ENCODE assay signal across 16 cellular contexts in genomic region chr5:153404747-153405146, GRCh38.
DNase-seq lines count a peak whose midpoint lies in the region; ATAC-seq and TF ChIP-seq lines count a peak whose summit lies in the region.
"Had no signal": no experiment of that assay in that cellular context is flagged by ENCODE, and none has a peak within 500 bp of the region (broad histone marks: within the 10 kb centered on the region; RNA-seq: fewer than 3 reads in every experiment).

No MANE protein-coding gene starts in this region.

- no peak overlapping the region for H2BK120ac ChIP-seq in H9 (ENCODE audit: low read depth, low read length, poor library complexity, severe bottlenecking)

- H3K4me3 ChIP-seq in WERI-Rb-1 (ENCODE audit: low read depth, low read length) (no peak overlapping the region), spleen (no peak overlapping the region)
- H3K4me3 ChIP-seq: Peyer's patch had no signal

- no peak overlapping the region for H2BK12ac ChIP-seq in H9 (ENCODE audit: insufficient read length, low read depth, low read length)

- intact Hi-C loops in spleen (cut with DNase I; ENCODE audit: low total_unique reads) = no loop called here

- no peaks in the 10 kb centered on the region for H3K79me2 ChIP-seq in H9 (ENCODE audit: insufficient read depth, low read length)

- H4K91ac ChIP-seq in H9 (ENCODE audit: insufficient read length, low read depth, low read length) = no peak overlapping the region

- H3K27me3 ChIP-seq in H9 (ENCODE audit: insufficient read depth, low read length) (no peaks in the 10 kb centered on the region), WERI-Rb-1 (ENCODE audit: insufficient read depth, low read depth, severe bottlenecking) (no peaks in the 10 kb centered on the region), spleen (replicated peaks in 1 of 7) (no peaks in the 10 kb centered on the region)
- H3K27me3 ChIP-seq: Peyer's patch had no signal

- H2AK5ac ChIP-seq in H9 (ENCODE audit: insufficient read length, low read length) = no peak overlapping the region

- no peaks in the 10 kb centered on the region for H4K20me1 ChIP-seq in H9 (ENCODE audit: control insufficient read depth, insufficient read depth, insufficient read length)

- H3K9me3 Mint-ChIP-seq in H9 = no peaks in the 10 kb centered on the region

- no CpG with 5 or more reads among the region's 7 CpGs for WGBS in H9 (ENCODE audit: extremely low coverage, insufficient read length, low lambda C conversion rate)
- 46 to 69% (median 57%) methylated on average over 7 of the region's 7 CpGs for WGBS in spleen, 5 donors

- H3K27me3 Mint-ChIP-seq in H9 (ENCODE audit: low read depth) = no peaks in the 10 kb centered on the region

- no peak overlapping the region for H2BK15ac ChIP-seq in H9 (ENCODE audit: low read depth, low read length)

- no peak overlapping the region for H3K14ac ChIP-seq in H9 (ENCODE audit: insufficient read depth, low read length)

- no peak overlapping the region for H3K23ac ChIP-seq in H9 (ENCODE audit: insufficient read length, low read depth, low read length)

- no peaks in the 10 kb centered on the region for H3K36me3 Mint-ChIP-seq in H9 (ENCODE audit: insufficient read depth in 1 of 3, low read depth in 3 of 3)

- no peak overlapping the region for H4K5ac ChIP-seq in H9 (ENCODE audit: insufficient read length, low read depth, low read length)

- no peak overlapping the region for H3T11ph ChIP-seq in H9 (ENCODE audit: low read length)

- H3K4me1 ChIP-seq in H9 (ENCODE audit: insufficient read depth, low read length) (no peaks in the 10 kb centered on the region), spleen (no peaks in the 10 kb centered on the region)
- H3K4me1 ChIP-seq: Peyer's patch had no signal

- H3K56ac ChIP-seq in H9 (ENCODE audit: insufficient read length, low read depth, low read length) = no peak overlapping the region

- no peak overlapping the region for H2AFZ ChIP-seq in H9 (ENCODE audit: low read length)

- H3K18ac ChIP-seq in H9 (ENCODE audit: insufficient read length, low read depth, low read length) = no peak overlapping the region

- ATAC-seq in stimulated activated naive CD8-positive, alpha-beta T cell treated with anti-CD3 and anti-CD28 coated beads, Interleukin-15, Interleukin-2, amounts not matched to agents 100 U/mL and 50 U/mL, for 24 hours = no peak
- ATAC-seq: HCT116 had no signal

- no peak for TF ChIP-seq POLR2A in spleen (IDR thresholded peaks at IDR 0.05)

- no peak overlapping the region for H3K9ac ChIP-seq in H9 (ENCODE audit: extremely low read depth, insufficient read length, low read length)

- H3K36me3 ChIP-seq in WERI-Rb-1 = no peaks in the 10 kb centered on the region
- no peaks in the 10 kb centered on the region for H3K36me3 ChIP-seq in spleen
- H3K36me3 ChIP-seq: Peyer's patch had no signal

- H4K8ac ChIP-seq in H9 (replicated peaks; ENCODE audit: insufficient read length, low read depth, low read length) = no peak overlapping the region

- H3K4me2 ChIP-seq in H9 (ENCODE audit: insufficient read depth, insufficient read length, low read length) = no peak overlapping the region

- no peaks in the 10 kb centered on the region for H3K9me3 ChIP-seq in H9 (ENCODE audit: control insufficient read depth, low read depth, low read length)
- H3K9me3 ChIP-seq in WERI-Rb-1 (ENCODE audit: severe bottlenecking) = no peaks in the 10 kb centered on the region
- H3K9me3 ChIP-seq in spleen = no peaks in the 10 kb centered on the region
- H3K9me3 ChIP-seq: Peyer's patch had no signal

- no peak overlapping the region for H2BK5ac ChIP-seq in H9 (ENCODE audit: insufficient read length, low read length)

- no peak overlapping the region for H3K27ac ChIP-seq in H9 (ENCODE audit: insufficient read length, low read depth, low read length)
- H3K27ac ChIP-seq in WERI-Rb-1 = no peak overlapping the region
- no peak overlapping the region for H3K27ac ChIP-seq in spleen
- H3K27ac ChIP-seq: C4-2B, Peyer's patch had no signal

- no peak overlapping the region for H3K4me3 Mint-ChIP-seq in H9

- peaks cover 9 to 12% of the 10 kb centered on the region in 2 experiments for H3K4me1 Mint-ChIP-seq in H9

- H3K4ac ChIP-seq in H9 (ENCODE audit: low read depth, low read length) = no peak overlapping the region

- H3K23me2 ChIP-seq in H9 (ENCODE audit: insufficient read length, low read depth, low read length, poor library complexity, severe bottlenecking) = no peaks in the 10 kb centered on the region

- H3K79me1 ChIP-seq in H9 (ENCODE audit: insufficient read depth, low read depth, low read length, poor library complexity, severe bottlenecking) = no peaks in the 10 kb centered on the region

- peak; percentile 32 for DNase-seq in H9
- DNase-seq in WERI-Rb-1 = peak; percentile 21
- DNase-seq in islet precursor cell = peak; percentile 54
- peak; percentile 68 for DNase-seq in spleen
- no peak for DNase-seq in stimulated activated naive CD8-positive, alpha-beta T cell treated with anti-CD3 and anti-CD28 coated beads, Interleukin-15, Interleukin-2, amounts not matched to agents 100 U/mL and 50 U/mL, for 24 hours
- no peak for DNase-seq in UCSD-AML1 (lab: John Stamatoyannopoulos, UW; ENCODE audit: unreplicated experiment)
- no peak for DNase-seq in NCI-H1417 (lab: John Stamatoyannopoulos, UW)
- DNase-seq: DMS79; NCI-H1105; NCI-H1694; NCI-H2081 treated with DMSO at 0.1 percent for 48 hours; NCI-H510A treated with DMSO at 0.1 percent for 48 hours; NK-92 treated with Interleukin-12 subunit alpha and Interleukin-12 subunit beta, amount 100 ng/mL, for 24 hours; Peyer's patch had no signal

- TF ChIP-seq CTCF in H9 (conservative IDR thresholded peaks at IDR 0.05) (no peak), WERI-Rb-1 (IDR thresholded peaks at IDR 0.05; ENCODE audit: low read depth, low read length) (no peak), spleen (IDR thresholded peaks at IDR 0.05 in 8 of 11, conservative IDR thresholded peaks at IDR 0.05 in 3 of 11) (no peak)

- no peak overlapping the region for H2BK20ac ChIP-seq in H9 (ENCODE audit: low read depth, low read length, poor library complexity, severe bottlenecking)

- no peak overlapping the region for H3K27ac Mint-ChIP-seq in H9

Comparison
In these comparisons a context has a peak if more than half of its experiments do, and no peak if none do; other contexts are left out.
1. DNase-seq: peak in H9 (single experiment), WERI-Rb-1 (single experiment), islet precursor cell (single experiment) and spleen (single experiment); none in stimulated activated naive CD8-positive, alpha-beta T cell treated with anti-CD3 and anti-CD28 coated beads, Interleukin-15, Interleukin-2, amounts not matched to agents 100 U/mL and 50 U/mL, for 24 hours (single experiment), UCSD-AML1 (single experiment) and NCI-H1417 (0 of 3).